ENCODE assay signal across 30 cellular contexts in the genomic region with DNA sequence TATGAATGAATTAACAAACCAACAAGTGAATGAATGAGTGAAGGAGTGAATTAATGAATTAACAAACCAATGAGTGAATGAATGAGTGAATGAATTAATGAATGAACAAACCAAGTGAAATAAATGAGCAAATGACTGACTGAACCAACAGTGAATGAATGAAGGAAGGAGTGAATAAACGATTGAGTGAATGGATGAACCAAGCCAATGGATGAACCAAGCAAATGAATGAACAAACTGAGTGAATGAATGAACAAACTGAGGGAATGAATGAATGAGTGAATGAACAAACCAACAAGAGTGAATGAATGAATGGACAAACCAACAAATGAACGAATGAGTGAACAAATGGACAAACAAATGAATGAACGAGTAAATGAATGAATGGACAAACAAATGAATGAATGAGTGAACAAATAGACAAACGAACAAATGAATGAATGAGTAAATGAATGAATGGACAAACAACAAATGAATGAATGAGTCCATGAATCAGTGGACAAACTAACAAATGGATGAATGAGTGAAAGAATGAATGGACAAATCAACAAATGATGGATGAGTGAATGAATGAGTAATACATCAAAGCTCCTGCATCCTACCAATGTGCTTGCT.
"Had no signal": no experiment of that assay in that cellular context is flagged by ENCODE, and none has a peak within 500 bp of the region (broad histone marks: within the 10 kb centered on the region; RNA-seq: fewer than 3 reads in every experiment).

No MANE protein-coding gene starts in this region.

- ATAC-seq: activated naive CD4-positive, alpha-beta T cell treated with anti-CD3 and anti-CD28 coated beads, Interleukin-2, amount 50 U/mL, for 72 hours; activated T-cell treated with anti-CD3 and anti-CD28 coated beads, Interleukin-2, amount 50 U/mL, for 72 hours; gastroesophageal sphincter; T-helper 17 cell; WTC11 had no signal

- FAIRE-seq: endometrium, endothelial cell of umbilical vein had no signal

- H3K27me3 ChIP-seq: ascending aorta, cardiac muscle cell, colonic mucosa had no signal

- H3K36me3 ChIP-seq: ascending aorta, breast epithelium, cardiac muscle cell, colonic mucosa, esophagus squamous epithelium, gastroesophageal sphincter had no signal

- H3K27ac ChIP-seq: ascending aorta, breast epithelium, cardiac muscle cell, colonic mucosa, epithelial cell of prostate, esophagus squamous epithelium, gastroesophageal sphincter had no signal

- H3K4me3 ChIP-seq: ascending aorta, breast epithelium, cardiac muscle cell, colonic mucosa, esophagus squamous epithelium, gastroesophageal sphincter had no signal

- H3K4me1 ChIP-seq: ascending aorta, breast epithelium, colonic mucosa, esophagus squamous epithelium, gastroesophageal sphincter had no signal

- H3K9me3 ChIP-seq: ascending aorta, colonic mucosa had no signal

- DNase-seq: activated CD4-positive, alpha-beta memory T cell treated with anti-CD3 and anti-CD28 coated beads, Interleukin-2, amount 10 ng/mL, durations not matched to agents 7 days and 5 days; activated CD4-positive, alpha-beta T cell treated with anti-CD3 and anti-CD28 coated beads for 1 hour; activated CD4-positive, alpha-beta T cell treated with anti-CD3 and anti-CD28 coated beads for 4 hours; activated CD4-positive, alpha-beta T cell treated with anti-CD3 and anti-CD28 coated beads, Interleukin-2, amount 10 ng/mL, durations not matched to agents 7 days and 5 days; activated CD4-positive, alpha-beta T cell treated with anti-CD3 and anti-CD28 coated beads, Interleukin-2, amount 50 U/mL, for 4 hours; activated CD8-positive, alpha-beta memory T cell treated with anti-CD3 and anti-CD28 coated beads, Interleukin-2, amount 50 U/mL, for 48 hours; activated gamma-delta T cell; activated naive CD4-positive, alpha-beta T cell; activated naive CD4-positive, alpha-beta T cell treated with anti-CD3 and anti-CD28 coated beads, Interleukin-2, amount 10 ng/mL, durations not matched to agents 7 days and 5 days; activated naive CD8-positive, alpha-beta T cell treated with anti-CD3 and anti-CD28 coated beads, Interleukin-2, amount 10 ng/mL, durations not matched to agents 7 days and 5 days; activated T-cell treated with anti-CD3 and anti-CD28 coated beads for 4 hours; activated T-cell treated with anti-CD3 and anti-CD28 coated beads, Interleukin-2, amount 50 U/mL, for 24 hours; activated T-cell treated with anti-CD3 and anti-CD28 coated beads, Interleukin-2, amount 50 U/mL, for 72 hours; central memory CD4-positive, alpha-beta T cell; cerebellar nuclear complex; colonic mucosa; effector CD8-positive, alpha-beta T cell; esophagus squamous epithelium; T-helper 1 cell; T-helper 17 cell; T1000 had no signal
